ENCODE assay signal across 1 cellular context in genomic region chr1:145824499-145824842, GRCh38.
TF ChIP-seq lines count a peak whose summit lies in the region.

No MANE protein-coding gene starts in this region.

TF ChIP-seq in HCT116, 20 proteins besides CTCF, POLR2A, EP300 and RAD21 (continued from another document):
- TF ChIP-seq REST (IDR thresholded peaks at IDR 0.05; ENCODE audit: low read depth), result no peak
- TF ChIP-seq CBX3 (IDR thresholded peaks at IDR 0.05; ENCODE audit: low read depth), result no peak
- TF ChIP-seq SIN3A (IDR thresholded peaks at IDR 0.05; ENCODE audit: low read depth), result no peak
